In the genomic region with DNA sequence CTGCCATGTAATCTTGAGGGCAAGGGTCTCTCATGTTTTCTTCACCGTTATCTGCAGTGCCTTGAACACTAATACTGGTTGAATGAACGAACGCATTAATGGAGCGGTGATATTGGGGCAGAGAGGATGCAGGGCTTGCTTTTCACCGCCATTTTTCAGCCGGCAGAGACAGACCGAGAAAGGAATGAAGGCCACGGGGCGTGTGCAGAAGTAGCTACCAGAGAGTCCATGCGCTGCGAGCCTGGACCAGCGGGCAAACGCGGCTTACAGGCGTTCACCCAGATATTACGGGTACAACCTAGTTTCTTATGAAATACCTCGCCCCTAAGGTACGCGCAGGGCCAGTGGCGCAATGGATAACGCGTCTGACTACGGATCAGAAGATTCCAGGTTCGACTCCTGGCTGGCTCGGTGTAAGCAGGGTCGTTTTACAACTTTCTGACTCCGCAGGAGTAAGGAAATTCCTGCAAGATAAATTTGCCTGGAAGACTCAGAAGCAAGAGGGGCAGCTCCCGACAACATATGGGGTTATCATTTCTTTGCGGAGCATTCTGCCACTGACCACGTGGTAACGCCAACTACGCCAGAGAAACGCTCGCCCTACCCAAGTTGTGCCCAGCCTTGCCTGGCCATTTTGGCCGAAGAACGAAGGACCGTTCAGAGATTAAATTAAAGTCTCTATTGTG, we compare ENCODE assay signal across 8 cellular contexts. TPM values are rescaled to one million over a fixed set of nuclear protein-coding genes. Genes with fewer than 3 reads are reported as not detected.
DNase-seq lines count a peak whose midpoint lies in the region; ATAC-seq and TF ChIP-seq lines count a peak whose summit lies in the region.

No MANE protein-coding gene starts in this region.

- H3K27ac ChIP-seq in DOHH2 (ENCODE audit: low read depth, low read length) (peak overlapping the region; percentile 85), RWPE2 (ENCODE audit: poor library complexity, severe bottlenecking) (peak overlapping the region; percentile 84), neural progenitor cell (peak overlapping the region; percentile 5), stomach (peak overlapping the region; percentile 73 to 95 (median 93))

- H4K20me1 ChIP-seq in DOHH2 (ENCODE audit: control insufficient read depth, insufficient read depth, low read depth, low read length) (no peaks in the 10 kb centered on the region), neural progenitor cell (ENCODE audit: low read depth) (peaks cover 5% of the 10 kb centered on the region)

- H3K27me3 Mint-ChIP-seq in neural progenitor cell (ENCODE audit: insufficient read depth, low read depth): peaks cover 27% of the 10 kb centered on the region

- ATAC-seq in RWPE2 (ENCODE audit: low read depth): peak; percentile 69

- peak overlapping the region; percentile 99 for H3K4me3 Mint-ChIP-seq in neural progenitor cell

- 0 to 1% (median 0%) methylated on average over 37 of the region's 37 CpGs for WGBS in stomach, 5 donors

- no peak for TF ChIP-seq EP300 in stomach (IDR thresholded peaks at IDR 0.05)

- H3K9me3 Mint-ChIP-seq in neural progenitor cell: peaks cover 9% of the 10 kb centered on the region

- H3K4me3 ChIP-seq in DOHH2 (ENCODE audit: low read length): peak overlapping the region; percentile 83
- H3K4me3 ChIP-seq in H7 (ENCODE audit: insufficient read depth, low read depth, low read length): peak overlapping the region; percentile 85
- peak overlapping the region; percentile 57 for H3K4me3 ChIP-seq in RWPE2 (ENCODE audit: severe bottlenecking)
- peak overlapping the region; percentile 69 to 88 for H3K4me3 ChIP-seq in foreskin fibroblast (ENCODE audit: low read depth in 1 of 2, low read length in 2 of 2)
- peak overlapping the region; percentile 79 for H3K4me3 ChIP-seq in neural progenitor cell
- peak overlapping the region; percentile 68 to 85 (median 76) for H3K4me3 ChIP-seq in stomach

- no peaks in the 10 kb centered on the region for H3K9me3 ChIP-seq in DOHH2 (ENCODE audit: control insufficient read depth, insufficient read depth, low read length)
- no peaks in the 10 kb centered on the region for H3K9me3 ChIP-seq in RWPE2 (ENCODE audit: severe bottlenecking)
- H3K9me3 ChIP-seq in neural progenitor cell (ENCODE audit: low read depth): no peaks in the 10 kb centered on the region
- H3K9me3 ChIP-seq in stomach: no peaks in the 10 kb centered on the region

- H2AFZ ChIP-seq in neural progenitor cell (replicated peaks): peak overlapping the region; percentile 76

- H3F3A ChIP-seq in DOHH2 (ENCODE audit: control insufficient read depth, insufficient read depth): peaks cover 28% of the 10 kb centered on the region
- peaks cover 47% of the 10 kb centered on the region for H3F3A ChIP-seq in neural progenitor cell (ENCODE audit: low read depth)

- intact Hi-C loops in stomach (cut with DNase I; ENCODE audit: low total_unique reads): no loop called here

- TF ChIP-seq CTCF in DOHH2 (IDR thresholded peaks at IDR 0.05; ENCODE audit: low read depth, low read length, poor library complexity, severe bottlenecking) (no peak), RWPE2 (IDR thresholded peaks at IDR 0.05; ENCODE audit: poor library complexity, severe bottlenecking) (no peak), foreskin fibroblast (IDR thresholded peaks at IDR 0.05; ENCODE audit: low read depth, low read length) (no peak), neural progenitor cell (IDR thresholded peaks at IDR 0.05) (no peak), stomach (IDR thresholded peaks at IDR 0.05) (no peak)

- H3K79me2 ChIP-seq in DOHH2 (ENCODE audit: control insufficient read depth, low read length): peaks cover 41% of the 10 kb centered on the region
- peaks cover 37% of the 10 kb centered on the region for H3K79me2 ChIP-seq in neural progenitor cell (ENCODE audit: low read depth)

- peak; percentile 73 for DNase-seq in H7
- peak; percentile 98 for DNase-seq in M059J (ENCODE audit: low read depth)
- DNase-seq in RWPE2 (ENCODE audit: low spot score): peak; percentile 91
- DNase-seq in activated effector memory CD4-positive, alpha-beta T cell treated with anti-CD3 and anti-CD28 coated beads, Interleukin-2, amount 50 U/mL, for 16 hours: peak; percentile 95
- DNase-seq in foreskin fibroblast: peak; percentile 91 to 97
- peak; percentile 91 for DNase-seq in neural progenitor cell (ENCODE audit: low spot score)
- peak; percentile 89 for DNase-seq in stomach

- H3K9ac ChIP-seq in neural progenitor cell: no peak overlapping the region

- H3K4me1 Mint-ChIP-seq in neural progenitor cell: peaks cover 51% of the 10 kb centered on the region

- peaks cover 64% of the 10 kb centered on the region for H3K4me1 ChIP-seq in DOHH2 (ENCODE audit: control insufficient read depth, low read length)
- H3K4me1 ChIP-seq in RWPE2 (ENCODE audit: insufficient read depth, poor library complexity, severe bottlenecking): peaks cover 8% of the 10 kb centered on the region
- H3K4me1 ChIP-seq in neural progenitor cell: peaks cover 18% of the 10 kb centered on the region
- H3K4me1 ChIP-seq in stomach: peaks cover 19 to 61% (median 40%) of the 10 kb centered on the region in 4 donors

- H3K27me3 ChIP-seq in DOHH2 (ENCODE audit: control insufficient read depth, low read length) (no peaks in the 10 kb centered on the region), H7 (ENCODE audit: control insufficient read depth, insufficient read depth, low read length) (no peaks in the 10 kb centered on the region), RWPE2 (ENCODE audit: insufficient read depth, poor library complexity, severe bottlenecking) (no peaks in the 10 kb centered on the region), neural progenitor cell (no peaks in the 10 kb centered on the region), stomach (no peaks in the 10 kb centered on the region)

- H3K4me2 ChIP-seq in DOHH2 (ENCODE audit: low read length) (peak overlapping the region; percentile 95), neural progenitor cell (peak overlapping the region; percentile 92)

- TF ChIP-seq POLR2A in stomach (IDR thresholded peaks at IDR 0.05): no peak

- peak overlapping the region; percentile 100 for H3K27ac Mint-ChIP-seq in neural progenitor cell

- H3K36me3 Mint-ChIP-seq in neural progenitor cell: peaks cover 11% of the 10 kb centered on the region

- H3K9me2 ChIP-seq in DOHH2 (replicated peaks; ENCODE audit: control insufficient read depth, low read length): no peaks in the 10 kb centered on the region

- H3K36me3 ChIP-seq in DOHH2 (ENCODE audit: control insufficient read depth, low read length) (peaks cover 26% of the 10 kb centered on the region), H7 (replicated peaks; ENCODE audit: control insufficient read depth, insufficient read depth, low read length) (no peaks in the 10 kb centered on the region), RWPE2 (ENCODE audit: low read depth) (peaks cover 28% of the 10 kb centered on the region), neural progenitor cell (no peaks in the 10 kb centered on the region), stomach (peaks cover 0 to 9% (median 4%) of the 10 kb centered on the region in 4 donors)

RNA-seq across cellular contexts. Expression of gene HMGN4, which starts 0.9 kb away (rescaled TPM):
- 88.9 and 93.0 TPM in 2 replicates for total RNA-seq in H7 (2014; rRNA removed; shearing (Covaris generic))
- total RNA-seq in M059J (2014; rRNA removed; shearing (Covaris generic)): 144 and 161 TPM in 2 replicates
- total RNA-seq in neural progenitor cell (ENCODE audit: low replicate concordance): 81.8 and 86.8 TPM in 2 replicates
- 10 to 100 TPM; 11.3 to 96.0 (median 66.1) TPM for total RNA-seq in stomach
- 10 to 100 TPM; 22.4 to 46.3 (median 29.2) TPM for polyA plus RNA-seq in stomach

RNA-seq across cellular contexts. Expression of gene BTN1A1, which starts 37.2 kb away (rescaled TPM):
- total RNA-seq in H7 (2014; rRNA removed; shearing (Covaris generic)): 0.11 TPM in 1 of 2 replicates, not detected in the other
- total RNA-seq in M059J (2014; rRNA removed; shearing (Covaris generic)): 0.10 TPM in 1 of 2 replicates, not detected in the other
- total RNA-seq in neural progenitor cell (ENCODE audit: low replicate concordance) (not detected in 2 replicates), stomach (not detected)
- not detected for polyA plus RNA-seq in stomach

RNA-seq across cellular contexts. Expression of gene ABT1, which starts 59.5 kb away (rescaled TPM):
- 29.9 and 30.6 TPM in 2 replicates for total RNA-seq in H7 (2014; rRNA removed; shearing (Covaris generic))
- total RNA-seq in M059J (2014; rRNA removed; shearing (Covaris generic)): 20.4 and 25.7 TPM in 2 replicates
- total RNA-seq in neural progenitor cell (ENCODE audit: low replicate concordance): 13.1 and 17.3 TPM in 2 replicates
- total RNA-seq in stomach: 10 to 100 TPM in 3 of 5 donors, 1 to 10 TPM in 1, not detected in 1; 7.2 to 16.9 (median 14.0) TPM
- polyA plus RNA-seq in stomach: 10 to 100 TPM; 12.6 to 18.0 (median 15.1) TPM

Comparison
In these comparisons a context has a peak if more than half of its experiments do, and no peak if none do; other contexts are left out.
1. Peak in every context shown above with its lines: DNase-seq, ATAC-seq, H3K4me3 ChIP-seq and H3K27ac ChIP-seq.
2. H3K27ac ChIP-seq: peak in every context shown above with its lines; median percentile 93 in stomach; 85 in DOHH2; 84 in RWPE2; 5 in neural progenitor cell.